8 cellular contexts compared by ENCODE assay signal in the genomic region with DNA sequence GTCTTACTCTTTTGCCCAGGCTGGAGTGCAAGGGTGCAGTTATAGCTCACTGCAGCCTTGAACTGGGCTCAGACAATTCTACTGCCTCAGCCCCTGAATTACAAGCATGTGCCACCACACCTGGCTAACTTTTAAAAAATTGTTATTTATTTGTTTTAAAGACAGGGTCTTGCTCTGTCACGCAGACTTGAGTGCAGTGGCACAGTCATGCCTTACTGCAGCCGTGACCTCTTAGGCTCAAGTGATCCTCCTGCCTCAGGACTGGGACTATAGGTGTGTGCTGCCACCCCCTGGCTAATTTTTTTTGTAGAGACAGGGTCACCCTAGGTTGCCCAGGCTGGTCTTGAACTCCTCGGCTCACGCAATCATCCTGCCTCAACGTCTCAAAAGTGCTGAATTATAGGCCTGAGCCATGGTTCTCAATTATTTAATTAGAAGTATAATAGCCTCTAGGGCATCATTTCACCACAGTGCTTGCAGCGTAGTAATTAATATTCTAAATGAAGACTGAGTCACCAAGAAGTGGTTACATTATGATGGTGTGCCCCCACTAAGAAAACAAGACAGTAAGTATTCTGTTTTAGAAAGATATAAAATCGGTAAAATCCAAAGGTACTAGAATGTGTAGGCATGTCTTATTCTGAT.
DNase-seq lines count a peak whose midpoint lies in the region; ATAC-seq and TF ChIP-seq lines count a peak whose summit lies in the region.

No MANE protein-coding gene starts in this region.

- in situ Hi-C loops in HAP-1 (cut with MboI; ENCODE audit: low sequenced_read_pairs): loop anchor here (10.0 kb wide), 1 partner anchor 144 kb away; no protein-coding TSS in a partner anchor

- WGBS in heart left ventricle, 4 donors: 62 to 73% (median 71%) methylated on average over 7 of the region's 7 CpGs

- H3K36me3 ChIP-seq in HAP-1 (replicated peaks) (no peaks in the 10 kb centered on the region), heart left ventricle (no peaks in the 10 kb centered on the region)

- H3K27me3 ChIP-seq in HAP-1 (ENCODE audit: low read depth) (no peaks in the 10 kb centered on the region), heart left ventricle (no peaks in the 10 kb centered on the region)

- DNase-seq in NCI-H2029 (lab: John Stamatoyannopoulos, UW) (peak; percentile 47), NCI-H2029 treated with DMSO at 0.1 percent for 48 hours (lab: John Stamatoyannopoulos, UW) (no peak), HAP-1 (ENCODE audit: low spot score in 2 of 2) (peak; percentile 33 to 63), NCI-H510A treated with DMSO at 0.1 percent for 48 hours (lab: John Stamatoyannopoulos, UW) (peak; percentile 71), heart left ventricle (peak in 4 of 5 donors; percentile 25 to 50 (median 30))
- peak; percentile 39 for DNase-seq in activated T-cell treated with anti-CD3 and anti-CD28 coated beads, Interleukin-2, amount 50 U/mL, for 1 hour
- peak; percentile 13 to 42 (median 28) for DNase-seq in stimulated activated CD4-positive, alpha-beta T cell treated with anti-CD3 and anti-CD28 coated beads, Interleukin-12 subunit alpha, Interleukin-12 subunit beta, amount 100 ng/mL, for 48 hours (ENCODE audit: low read depth in 2 of 3, low spot score in 1 of 3)

- H3K9me3 ChIP-seq in HAP-1 (no peaks in the 10 kb centered on the region), heart left ventricle (no peaks in the 10 kb centered on the region)

- no peak overlapping the region for H3K27ac ChIP-seq in heart left ventricle

- H3K4me1 ChIP-seq in HAP-1: peaks cover 25% of the 10 kb centered on the region
- H3K4me1 ChIP-seq in heart left ventricle: peaks cover 0 to 40% (median 11%) of the 10 kb centered on the region in 12 donors

- H3K4me3 ChIP-seq in HAP-1: no peak overlapping the region
- no peak overlapping the region for H3K4me3 ChIP-seq in heart left ventricle

- no peak for TF ChIP-seq POLR2A in heart left ventricle (IDR thresholded peaks at IDR 0.05)

- intact Hi-C loops in heart left ventricle (cut with DNase I): loop anchor here in 8 of 10 donors (1.0 to 10.0 kb wide), 7 partner anchors 141 to 374 kb away; no protein-coding TSS in a partner anchor

- peak in 11 of 12 donors; percentile 26 to 64 (median 53) for TF ChIP-seq CTCF in heart left ventricle (IDR thresholded peaks at IDR 0.05)

- ATAC-seq in heart left ventricle (peak in 3 of 4 donors; percentile 89 to 92 (median 91)), GM18519 (IDR thresholded peaks at IDR 0.05; ENCODE audit: low FRiP score, unreplicated experiment) (no peak)
